Comparison of ENCODE assay signal across 25 cellular contexts in genomic region chr10:88417337-88417736, GRCh38.
"Had no signal": no experiment of that assay in that cellular context is flagged by ENCODE, and none has a peak within 500 bp of the region (broad histone marks: within the 10 kb centered on the region; RNA-seq: fewer than 3 reads in every experiment).

No MANE protein-coding gene starts in this region.

- H3K9me3 ChIP-seq: transverse colon, uterus had no signal

- H2AFZ ChIP-seq: hepatocyte had no signal

- ATAC-seq: activated CD4-positive, alpha-beta T cell treated with anti-CD3 and anti-CD28 coated beads for 36 hours; activated T-cell treated with anti-CD3 and anti-CD28 coated beads, Interleukin-2, amount 50 U/mL, for 4 hours; left ventricle myocardium superior; sciatic nerve; stimulated activated naive B cell treated with anti-CD40 and anti-IgM and Interleukin-4, amounts not matched to agents 10 μg/mL and 1 μg/mL and 100 μg/mL, for 72 hours; T-helper 17 cell had no signal

- H3K79me2 ChIP-seq: hepatocyte had no signal

- H3K4me1 ChIP-seq: uterus had no signal

- H3K27me3 ChIP-seq: hepatocyte, transverse colon, uterus had no signal

- H3K4me2 ChIP-seq: hepatocyte, smooth muscle cell had no signal

- H3K27ac ChIP-seq: epithelial cell of prostate, hepatocyte, transverse colon, uterus had no signal

- DNase-seq: activated B cell treated with CpG ODN at 0.5 μM for 24 hours; activated CD4-positive, alpha-beta T cell treated with anti-CD3 and anti-CD28 coated beads for 36 hours; activated CD4-positive, alpha-beta T cell treated with anti-CD3 and anti-CD28 coated beads, Interleukin-2, amount 50 U/mL, for 4 hours; activated CD8-positive, alpha-beta memory T cell treated with anti-CD3 and anti-CD28 coated beads for 24 hours; activated CD8-positive, alpha-beta memory T cell treated with anti-CD3 and anti-CD28 coated beads, Interleukin-2, amount 50 U/mL, for 4 hours; activated naive CD4-positive, alpha-beta T cell treated with anti-CD3 and anti-CD28 coated beads, Interleukin-2, amount 10 ng/mL, durations not matched to agents 7 days and 5 days; activated T-cell treated with anti-CD3 and anti-CD28 coated beads, Interleukin-2, amount 50 U/mL, for 4 hours; amygdala; foreskin fibroblast; immature natural killer cell; kidney glomerular epithelial cell; left ventricle myocardium superior; mammary epithelial cell; nephron progenitor cell; occipital lobe; posterior cingulate gyrus; stimulated activated CD4-positive, alpha-beta T cell treated with anti-CD3 and anti-CD28 coated beads, Interleukin-15, amount 100 ng/mL, for 24 hours; stimulated activated naive B cell treated with anti-CD40 and anti-IgM and Interleukin-4, amounts not matched to agents 10 μg/mL and 1 μg/mL and 100 μg/mL, for 72 hours; T-helper 17 cell; transverse colon; uterus had no signal

- H3K36me3 ChIP-seq: transverse colon, uterus had no signal

- H3K4me3 ChIP-seq: hepatocyte, smooth muscle cell, transverse colon, uterus had no signal
